28 cellular contexts compared by ENCODE assay signal in genomic region chr16:85352221-85352620, GRCh38.
DNase-seq lines count a peak whose midpoint lies in the region; ATAC-seq and TF ChIP-seq lines count a peak whose summit lies in the region.
"Had no signal": no experiment of that assay in that cellular context is flagged by ENCODE, and none has a peak within 500 bp of the region (broad histone marks: within the 10 kb centered on the region; RNA-seq: fewer than 3 reads in every experiment).

No MANE protein-coding gene starts in this region.

- 57% methylated on average over 4 of the region's 4 CpGs for WGBS in hepatocyte (ENCODE audit: low lambda C conversion rate, missing lambda C conversion rate)

- H3K9me2 ChIP-seq in hepatocyte (replicated peaks; ENCODE audit: insufficient read depth) = no peaks in the 10 kb centered on the region

- no TSS peak for BruUV-seq in Panc1 (replicated peaks; lab: Mats Ljungman, UMichigan)

- H3K9me3 Mint-ChIP-seq in activated T-cell treated with anti-CD3 and anti-CD28 coated beads, Interleukin-2, amount 50 U/mL, for 72 hours = peaks cover 0 to 4% of the 10 kb centered on the region in 2 donors
- H3K9me3 Mint-ChIP-seq: activated naive CD8-positive, alpha-beta T cell treated with anti-CD3 and anti-CD28 coated beads, Interleukin-2, amount 10 ng/mL, durations not matched to agents 7 days and 5 days had no signal

- H3K27ac Mint-ChIP-seq in activated T-cell treated with anti-CD3 and anti-CD28 coated beads, Interleukin-2, amount 50 U/mL, for 72 hours = no peak overlapping the region
- H3K27ac Mint-ChIP-seq: activated CD8-positive, alpha-beta T cell treated with anti-CD3 and anti-CD28 coated beads, Interleukin-2, amount 10 ng/mL, durations not matched to agents 7 days and 5 days; activated naive CD8-positive, alpha-beta T cell treated with anti-CD3 and anti-CD28 coated beads, Interleukin-2, amount 10 ng/mL, durations not matched to agents 7 days and 5 days; stimulated activated naive B cell treated with anti-CD40 and anti-IgM and Interleukin-4, amounts not matched to agents 10 μg/mL and 1 μg/mL and 100 μg/mL, for 72 hours had no signal

- in situ Hi-C loops in Panc1 (cut with HindIII; ENCODE audit: low pct_unique_long_range_greater_than_20kb, low sequenced_read_pairs) = no loop called here

- no peak overlapping the region for H3K9ac ChIP-seq in stomach smooth muscle (ENCODE audit: low read length in 2 of 2)
- H3K9ac ChIP-seq: KMS-11 had no signal

- TF ChIP-seq CTCF in HEK293 (tag by site-specific recombination; IDR thresholded peaks at IDR 0.05) (no peak), Panc1 (IDR thresholded peaks at IDR 0.05) (no peak), hepatocyte (IDR thresholded peaks at IDR 0.05; ENCODE audit: poor library complexity) (no peak)

- H3K79me2 ChIP-seq in hepatocyte = peaks cover 12% of the 10 kb centered on the region

- no peak overlapping the region for H3K4me2 ChIP-seq in hepatocyte
- H3K4me2 ChIP-seq: KMS-11 had no signal

- no peaks in the 10 kb centered on the region for H3K9me3 ChIP-seq in HEK293 (ENCODE audit: control insufficient read depth, insufficient read depth, low read depth, low read length)
- H3K9me3 ChIP-seq in Panc1 (ENCODE audit: control insufficient read depth, insufficient read depth, low read depth, low read length) = no peaks in the 10 kb centered on the region
- H3K9me3 ChIP-seq in hepatocyte (ENCODE audit: low read depth) = no peaks in the 10 kb centered on the region
- H3K9me3 ChIP-seq in stomach smooth muscle (ENCODE audit: control insufficient read depth in 2 of 2, low read length in 2 of 2) = no peaks in the 10 kb centered on the region
- H3K9me3 ChIP-seq: right atrium auricular region had no signal

- POLR2A ChIA-PET in HEK293 (lab: Yijun Ruan, JAX) (no interaction called here), Panc1 (lab: Charles Lee) (interaction anchor here (0.6 kb wide), 1 partner anchor 202 kb away, joined by 5 read pairs; no protein-coding TSS in a partner anchor)

- no peak for ATAC-seq in Panc1
- no peak for ATAC-seq in activated T-cell treated with anti-CD3 and anti-CD28 coated beads, Interleukin-2, amount 50 U/mL, for 72 hours (replicated peaks in 1 of 2)
- ATAC-seq: activated CD8-positive, alpha-beta T cell treated with anti-CD3 and anti-CD28 coated beads, Interleukin-2, amount 10 ng/mL, durations not matched to agents 7 days and 5 days; heart right ventricle; left cardiac atrium; stimulated activated naive B cell treated with anti-CD40 and anti-IgM and Interleukin-4, amounts not matched to agents 10 μg/mL and 1 μg/mL and 100 μg/mL, for 72 hours had no signal

- H3K27me3 Mint-ChIP-seq in activated T-cell treated with anti-CD3 and anti-CD28 coated beads, Interleukin-2, amount 50 U/mL, for 72 hours (ENCODE audit: low read depth) = no peaks in the 10 kb centered on the region

- H3K36me3 Mint-ChIP-seq in activated T-cell treated with anti-CD3 and anti-CD28 coated beads, Interleukin-2, amount 50 U/mL, for 72 hours (ENCODE audit: insufficient read depth in 2 of 2) = peaks cover 0 to 3% of the 10 kb centered on the region in 2 donors
- H3K36me3 Mint-ChIP-seq: activated naive CD8-positive, alpha-beta T cell treated with anti-CD3 and anti-CD28 coated beads, Interleukin-2, amount 10 ng/mL, durations not matched to agents 7 days and 5 days had no signal

- H3K27ac ChIP-seq in HEK293 (ENCODE audit: extremely low read depth, low read depth, low read length) (no peak overlapping the region), Panc1 (ENCODE audit: low read length) (peak overlapping the region; percentile 81), hepatocyte (peak overlapping the region; percentile 98), stomach smooth muscle (ENCODE audit: low read length) (peak overlapping the region; percentile 41)
- H3K27ac ChIP-seq: heart right ventricle, KMS-11, spleen had no signal

- no peaks in the 10 kb centered on the region for H3K4me1 Mint-ChIP-seq in activated T-cell treated with anti-CD3 and anti-CD28 coated beads, Interleukin-2, amount 50 U/mL, for 72 hours (ENCODE audit: low read depth)
- H3K4me1 Mint-ChIP-seq: activated naive CD8-positive, alpha-beta T cell treated with anti-CD3 and anti-CD28 coated beads, Interleukin-2, amount 10 ng/mL, durations not matched to agents 7 days and 5 days; stimulated activated naive B cell treated with anti-CD40 and anti-IgM and Interleukin-4, amounts not matched to agents 10 μg/mL and 1 μg/mL and 100 μg/mL, for 72 hours had no signal

- H3K4me1 ChIP-seq in HEK293 (ENCODE audit: control insufficient read depth, insufficient read depth, low read length) = no peaks in the 10 kb centered on the region
- peaks cover 52% of the 10 kb centered on the region for H3K4me1 ChIP-seq in Panc1 (ENCODE audit: control insufficient read depth, insufficient read depth, low read length)
- peaks cover 73% of the 10 kb centered on the region for H3K4me1 ChIP-seq in hepatocyte (ENCODE audit: insufficient read depth)
- peaks cover 39% of the 10 kb centered on the region for H3K4me1 ChIP-seq in stomach smooth muscle (ENCODE audit: control insufficient read depth, insufficient read depth, low read length)

- DNase-seq in Panc1 (ENCODE audit: low read depth, low spot score) (no peak), hepatocyte (ENCODE audit: low spot score) (no peak), RKO (ENCODE audit: low spot score) (no peak), dedifferentiated amniotic fluid mesenchymal stem cell (ENCODE audit: extremely low spot score) (no peak)
- no peak for DNase-seq in activated T-cell treated with anti-CD3 and anti-CD28 coated beads, Interleukin-2, amount 50 U/mL, for 72 hours
- DNase-seq: activated CD8-positive, alpha-beta T cell treated with anti-CD3 and anti-CD28 coated beads, Interleukin-2, amount 10 ng/mL, durations not matched to agents 7 days and 5 days; activated effector memory CD4-positive, alpha-beta T cell treated with anti-CD3 and anti-CD28 coated beads, Interleukin-2, amount 50 U/mL, for 16 hours; activated naive CD8-positive, alpha-beta T cell treated with anti-CD3 and anti-CD28 coated beads, Interleukin-2, amount 10 ng/mL, durations not matched to agents 7 days and 5 days; activated T-cell treated with anti-CD3 and anti-CD28 coated beads for 4 hours; DMS 273 treated with DMSO at 0.1 percent for 48 hours; effector CD8-positive, alpha-beta T cell; erythroblast; heart right ventricle; left cardiac atrium; NCI-H1694; NCI-H526; occipital lobe; OCI-M1; SIG-M5; spleen; stimulated activated CD4-positive, alpha-beta T cell treated with anti-CD3 and anti-CD28 coated beads, Interleukin-4, amount 100 ng/mL, for 24 hours; stimulated activated naive B cell treated with anti-CD40 and anti-IgM and Interleukin-4, amounts not matched to agents 10 μg/mL and 1 μg/mL and 100 μg/mL, for 72 hours; SW 1271; T1000 had no signal

- CTCF ChIA-PET in HEK293 (lab: Yijun Ruan, JAX) = interaction anchor here (0.7 kb wide), 1 partner anchor 56 kb away, joined by 4 read pairs; no protein-coding TSS in a partner anchor
- CTCF ChIA-PET in Panc1 (lab: Charles Lee) = no interaction called here

- intact Hi-C loops in Panc1 (cut with micrococcal nuclease; ENCODE audit: unreplicated experiment) = no loop called here

- no peak overlapping the region for H3K4me3 ChIP-seq in HEK293 (ENCODE audit: low read depth, low read length)
- H3K4me3 ChIP-seq in Panc1 (ENCODE audit: low read depth in 2 of 2, low read length in 2 of 2) = no peak overlapping the region
- H3K4me3 ChIP-seq in hepatocyte = no peak overlapping the region
- no peak overlapping the region for H3K4me3 ChIP-seq in stomach smooth muscle (ENCODE audit: low read length in 2 of 2)
- H3K4me3 ChIP-seq: heart right ventricle, right atrium auricular region, spleen had no signal

- H2AFZ ChIP-seq in hepatocyte = no peak overlapping the region

- no peak overlapping the region for H3K4me3 Mint-ChIP-seq in activated T-cell treated with anti-CD3 and anti-CD28 coated beads, Interleukin-2, amount 50 U/mL, for 72 hours
- H3K4me3 Mint-ChIP-seq: activated CD8-positive, alpha-beta T cell treated with anti-CD3 and anti-CD28 coated beads, Interleukin-2, amount 10 ng/mL, durations not matched to agents 7 days and 5 days; activated naive CD8-positive, alpha-beta T cell treated with anti-CD3 and anti-CD28 coated beads, Interleukin-2, amount 10 ng/mL, durations not matched to agents 7 days and 5 days; stimulated activated naive B cell treated with anti-CD40 and anti-IgM and Interleukin-4, amounts not matched to agents 10 μg/mL and 1 μg/mL and 100 μg/mL, for 72 hours had no signal

- H3K36me3 ChIP-seq in HEK293 (ENCODE audit: control insufficient read depth in 2 of 2, insufficient read depth in 1 of 2, low read length in 2 of 2) (no peaks in the 10 kb centered on the region), Panc1 (ENCODE audit: control insufficient read depth, insufficient read depth, low read length) (no peaks in the 10 kb centered on the region), hepatocyte (replicated peaks; ENCODE audit: insufficient read depth, low read depth) (no peaks in the 10 kb centered on the region), stomach smooth muscle (ENCODE audit: control insufficient read depth in 2 of 2, insufficient read depth in 2 of 2, low read length in 2 of 2) (no peaks in the 10 kb centered on the region)
- H3K36me3 ChIP-seq: heart right ventricle, right atrium auricular region, spleen had no signal

- H3K27me3 ChIP-seq in Panc1 (ENCODE audit: control insufficient read depth, insufficient read depth, low read length) (no peaks in the 10 kb centered on the region), hepatocyte (no peaks in the 10 kb centered on the region), stomach smooth muscle (ENCODE audit: control insufficient read depth in 1 of 2, insufficient read depth in 2 of 2, low read length in 2 of 2) (no peaks in the 10 kb centered on the region)
- H3K27me3 ChIP-seq: heart right ventricle, right atrium auricular region, spleen had no signal

- H4K20me1 ChIP-seq in hepatocyte (ENCODE audit: insufficient read depth, poor library complexity, severe bottlenecking) = no peaks in the 10 kb centered on the region

TF ChIP-seq in HEK293, 187 proteins besides CTCF, POLR2A, EP300 and RAD21:
- 0 out of 2 replicates have a peak, but pooled peaks have one; percentile 40 for TF ChIP-seq ZBTB20 (tag by site-specific recombination; IDR thresholded peaks at IDR 0.05)
- no peak for TF ChIP-seq RBAK (tag by site-specific recombination; IDR thresholded peaks at IDR 0.05)
